In the genomic region with DNA sequence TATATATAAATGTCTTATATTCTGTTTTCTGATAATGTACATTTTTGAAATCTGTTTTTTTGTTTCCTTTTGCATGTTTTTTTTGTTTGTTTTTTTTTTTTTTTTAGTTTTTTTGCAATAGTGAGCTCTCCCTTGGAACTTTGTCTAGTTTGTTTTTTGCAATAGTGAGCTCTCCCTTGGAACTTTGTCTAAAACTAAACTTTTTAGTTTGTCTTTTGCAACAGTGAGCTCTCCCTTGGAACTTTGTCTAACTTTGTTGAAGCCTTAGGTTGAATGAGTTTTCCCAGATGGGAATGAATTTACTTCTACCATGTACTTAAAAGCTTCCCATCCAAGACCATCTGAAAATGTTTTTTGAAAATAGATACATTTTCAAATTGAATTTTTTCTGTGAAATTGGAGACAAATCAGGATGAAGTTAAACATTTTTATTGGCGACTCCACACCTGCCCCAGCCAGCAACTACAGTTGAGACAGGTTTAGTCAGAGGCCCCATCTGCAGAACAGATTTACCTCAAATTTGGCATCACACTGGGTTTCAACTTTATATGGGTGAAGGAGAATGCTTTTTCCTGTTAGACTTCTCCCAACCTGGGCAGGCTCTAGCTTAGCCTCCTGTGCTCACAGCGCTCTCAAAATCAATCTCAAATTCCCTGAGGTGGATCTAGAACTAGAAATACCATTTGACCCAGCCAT, we compare ENCODE assay signal across 35 cellular contexts. TPM values are rescaled to one million over a fixed set of nuclear protein-coding genes. Genes with fewer than 3 reads are reported as not detected.
"Had no signal": no experiment of that assay in that cellular context is flagged by ENCODE, and none has a peak within 500 bp of the region (broad histone marks: within the 10 kb centered on the region; RNA-seq: fewer than 3 reads in every experiment).

No MANE protein-coding gene starts in this region.

- H3K9me3 Mint-ChIP-seq: activated B cell treated with CpG ODN at 0.5 μM for 24 hours; activated CD4-positive, alpha-beta memory T cell treated with anti-CD3 and anti-CD28 coated beads for 36 hours; activated CD8-positive, alpha-beta T cell treated with anti-CD3 and anti-CD28 coated beads for 36 hours; activated naive CD4-positive, alpha-beta T cell treated with anti-CD3 and anti-CD28 coated beads, Interleukin-2, amount 10 ng/mL, durations not matched to agents 7 days and 5 days; activated naive CD4-positive, alpha-beta T cell treated with anti-CD3 and anti-CD28 coated beads, Interleukin-2, amount 50 U/mL, for 24 hours; activated naive CD8-positive, alpha-beta T cell treated with anti-CD3 and anti-CD28 coated beads, Interleukin-2, amount 50 U/mL, for 24 hours; activated T-cell treated with anti-CD3 and anti-CD28 coated beads, Interleukin-2, amount 50 U/mL, for 4 hours; central memory CD8-positive, alpha-beta T cell; T-cell; T-helper 2 cell treated with Interferon-gamma antibody and Interleukin-4, amounts not matched to agents 5 μg/mL and 100 μg/mL, for 36 hours had no signal

- FAIRE-seq: bronchial epithelial cell, TTC549 had no signal

- DNase-seq: activated B cell treated with CpG ODN at 0.5 μM for 24 hours; activated CD4-positive, alpha-beta memory T cell treated with anti-CD3 and anti-CD28 coated beads for 36 hours; activated CD4-positive, alpha-beta T cell treated with anti-CD3 and anti-CD28 coated beads for 4 hours; activated CD4-positive, alpha-beta T cell treated with anti-CD3 and anti-CD28 coated beads, Interleukin-2, amount 10 ng/mL, durations not matched to agents 24 days and 14 days; activated CD4-positive, alpha-beta T cell treated with anti-CD3 and anti-CD28 coated beads, Interleukin-2, amount 50 U/mL, for 1 hour; activated CD4-positive, alpha-beta T cell treated with anti-CD3 and anti-CD28 coated beads, Interleukin-2, amount 50 U/mL, for 4 hours; activated CD4-positive, CD25-positive, alpha-beta regulatory T cell treated with anti-CD3 and anti-CD28 coated beads, Interleukin-2, amount 50 U/mL, for 72 hours; activated CD8-positive, alpha-beta memory T cell treated with anti-CD3 and anti-CD28 coated beads, Interleukin-2, amount 50 U/mL, for 4 hours; activated CD8-positive, alpha-beta T cell treated with anti-CD3 and anti-CD28 coated beads for 36 hours; activated effector memory CD4-positive, alpha-beta T cell treated with Interleukin-2 at 50 U/mL for 16 hours; activated gamma-delta T cell; activated naive CD4-positive, alpha-beta T cell treated with anti-CD3 and anti-CD28 coated beads, Interleukin-2, amount 10 ng/mL, durations not matched to agents 7 days and 5 days; activated naive CD4-positive, alpha-beta T cell treated with Interleukin-2 at 50 U/mL for 16 hours; activated naive CD8-positive, alpha-beta T cell treated with anti-CD3 and anti-CD28 coated beads, Interleukin-2, amount 10 ng/mL, durations not matched to agents 7 days and 5 days; activated naive CD8-positive, alpha-beta T cell treated with anti-CD3 and anti-CD28 coated beads, Interleukin-2, amount 50 U/mL, for 24 hours; activated T-cell treated with anti-CD3 and anti-CD28 coated beads for 4 hours; activated T-cell treated with anti-CD3 and anti-CD28 coated beads, Interleukin-2, amount 50 U/mL, for 1 hour; activated T-cell treated with anti-CD3 and anti-CD28 coated beads, Interleukin-2, amount 50 U/mL, for 4 hours; amygdala; anterior cingulate cortex; caudate nucleus; T-cell; T-helper 2 cell; T-helper 9 cell had no signal

- H3K27ac ChIP-seq: ascending aorta, cardiac muscle cell, VCaP had no signal

- ATAC-seq: activated CD8-positive, alpha-beta T cell treated with anti-CD3 and anti-CD28 coated beads for 36 hours; activated naive CD8-positive, alpha-beta T cell treated with anti-CD3 and anti-CD28 coated beads, Interleukin-2, amount 50 U/mL, for 24 hours; activated T-cell treated with anti-CD3 and anti-CD28 coated beads, Interleukin-2, amount 50 U/mL, for 4 hours; T-cell had no signal

- H3K27me3 Mint-ChIP-seq: activated B cell treated with CpG ODN at 0.5 μM for 24 hours; activated CD4-positive, alpha-beta memory T cell treated with anti-CD3 and anti-CD28 coated beads for 36 hours; activated CD4-positive, alpha-beta T cell treated with anti-CD3 and anti-CD28 coated beads, Interleukin-2, amount 10 ng/mL, durations not matched to agents 24 days and 14 days; activated CD8-positive, alpha-beta T cell treated with anti-CD3 and anti-CD28 coated beads for 36 hours; activated naive CD4-positive, alpha-beta T cell treated with anti-CD3 and anti-CD28 coated beads, Interleukin-2, amount 10 ng/mL, durations not matched to agents 7 days and 5 days; activated naive CD4-positive, alpha-beta T cell treated with anti-CD3 and anti-CD28 coated beads, Interleukin-2, amount 50 U/mL, for 24 hours; activated naive CD8-positive, alpha-beta T cell; activated naive CD8-positive, alpha-beta T cell treated with anti-CD3 and anti-CD28 coated beads, Interleukin-2, amount 10 ng/mL, durations not matched to agents 7 days and 5 days; activated naive CD8-positive, alpha-beta T cell treated with anti-CD3 and anti-CD28 coated beads, Interleukin-2, amount 50 U/mL, for 24 hours; brain; central memory CD8-positive, alpha-beta T cell; T-cell had no signal

- H3K4me3 ChIP-seq: ascending aorta, cardiac muscle cell had no signal

- H3K27ac Mint-ChIP-seq: activated B cell treated with CpG ODN at 0.5 μM for 24 hours; activated CD4-positive, alpha-beta memory T cell treated with anti-CD3 and anti-CD28 coated beads for 36 hours; activated CD4-positive, alpha-beta T cell treated with anti-CD3 and anti-CD28 coated beads, Interleukin-2, amount 10 ng/mL, durations not matched to agents 24 days and 14 days; activated naive CD4-positive, alpha-beta T cell treated with anti-CD3 and anti-CD28 coated beads, Interleukin-2, amount 10 ng/mL, durations not matched to agents 7 days and 5 days; activated naive CD8-positive, alpha-beta T cell; activated naive CD8-positive, alpha-beta T cell treated with anti-CD3 and anti-CD28 coated beads, Interleukin-2, amount 10 ng/mL, durations not matched to agents 7 days and 5 days; activated naive CD8-positive, alpha-beta T cell treated with anti-CD3 and anti-CD28 coated beads, Interleukin-2, amount 50 U/mL, for 24 hours; activated T-helper 2 cell treated with anti-CD3 and anti-CD28 coated beads, Interferon-gamma antibody, Interleukin-2, Interleukin-4, amounts not matched to agents 10 μg/mL and 5 μg/mL and 100 μg/mL, durations not matched to agents 14 hours and 24 hours and 36 hours; brain; T-helper 2 cell treated with Interferon-gamma antibody and Interleukin-4, amounts not matched to agents 5 μg/mL and 100 μg/mL, for 36 hours had no signal

- H3K27me3 ChIP-seq: ascending aorta, cardiac muscle cell had no signal

- H3K4me3 Mint-ChIP-seq: activated B cell treated with CpG ODN at 0.5 μM for 24 hours; activated CD4-positive, alpha-beta memory T cell treated with anti-CD3 and anti-CD28 coated beads for 36 hours; activated CD4-positive, alpha-beta T cell treated with anti-CD3 and anti-CD28 coated beads, Interleukin-2, amount 10 ng/mL, durations not matched to agents 24 days and 14 days; activated CD8-positive, alpha-beta T cell treated with anti-CD3 and anti-CD28 coated beads for 36 hours; activated naive CD4-positive, alpha-beta T cell treated with anti-CD3 and anti-CD28 coated beads, Interleukin-2, amount 10 ng/mL, durations not matched to agents 7 days and 5 days; activated naive CD4-positive, alpha-beta T cell treated with anti-CD3 and anti-CD28 coated beads, Interleukin-2, amount 50 U/mL, for 24 hours; activated naive CD8-positive, alpha-beta T cell; activated naive CD8-positive, alpha-beta T cell treated with anti-CD3 and anti-CD28 coated beads, Interleukin-2, amount 10 ng/mL, durations not matched to agents 7 days and 5 days; activated naive CD8-positive, alpha-beta T cell treated with anti-CD3 and anti-CD28 coated beads, Interleukin-2, amount 50 U/mL, for 24 hours; activated T-cell treated with anti-CD3 and anti-CD28 coated beads, Interleukin-2, amount 50 U/mL, for 4 hours; brain; central memory CD8-positive, alpha-beta T cell; T-cell; T-helper 2 cell treated with Interferon-gamma antibody and Interleukin-4, amounts not matched to agents 5 μg/mL and 100 μg/mL, for 36 hours had no signal

- H3K4me1 Mint-ChIP-seq: activated B cell treated with CpG ODN at 0.5 μM for 24 hours; activated naive CD4-positive, alpha-beta T cell treated with anti-CD3 and anti-CD28 coated beads, Interleukin-2, amount 50 U/mL, for 24 hours; activated naive CD8-positive, alpha-beta T cell treated with anti-CD3 and anti-CD28 coated beads, Interleukin-2, amount 50 U/mL, for 24 hours; brain; central memory CD8-positive, alpha-beta T cell; T-cell had no signal

- H3K9me3 ChIP-seq: ascending aorta had no signal

- H3K36me3 ChIP-seq: cardiac muscle cell had no signal

- H3K4me1 ChIP-seq: ascending aorta had no signal

RNA-seq across cellular contexts. Expression of gene SLC9B1, which starts 41.1 kb away (rescaled TPM):
- total RNA-seq: ascending aorta had no signal
- polyA plus RNA-seq: cardiac muscle cell had no signal
